In the genomic region with DNA sequence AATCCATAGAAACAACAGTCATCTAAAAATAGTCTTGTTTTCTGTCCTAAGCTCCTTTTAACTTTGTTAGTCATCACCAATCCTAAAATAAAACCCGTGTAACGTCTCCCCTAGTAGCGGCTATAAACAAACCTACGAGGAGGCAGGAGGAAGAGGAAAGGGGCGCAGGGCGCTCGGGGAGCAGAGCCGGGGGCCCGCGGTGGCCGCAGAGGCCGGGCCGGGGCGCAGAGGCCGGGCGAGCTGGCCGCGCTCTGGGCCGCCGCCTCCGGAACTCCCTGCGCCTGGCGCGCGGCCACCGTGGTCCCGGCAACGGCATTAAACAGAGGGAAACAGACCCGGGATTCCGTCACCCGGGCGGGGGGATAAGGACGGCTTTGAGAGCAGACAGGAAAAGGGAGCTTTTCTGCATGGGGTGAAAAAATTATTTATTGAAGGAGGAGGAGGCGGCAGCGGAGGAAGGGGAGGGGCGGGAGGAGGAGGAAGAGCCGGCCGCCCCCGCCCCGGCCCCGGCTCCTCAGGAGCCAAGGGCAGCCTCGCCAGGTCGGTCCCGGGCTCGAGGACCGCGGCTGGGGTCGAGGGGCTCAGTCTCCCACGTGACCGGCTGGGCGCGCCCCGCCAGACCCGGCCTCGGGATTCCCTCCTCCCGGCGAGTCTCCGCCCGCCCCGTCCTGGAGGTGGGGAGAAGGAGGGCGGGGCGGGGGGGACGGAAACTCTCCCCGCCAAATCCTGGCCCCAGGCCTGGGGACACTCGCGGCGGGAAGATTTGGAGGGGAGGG, we compare ENCODE assay signal across 8 cellular contexts. TPM values are rescaled to one million over a fixed set of nuclear protein-coding genes. Genes with fewer than 3 reads are reported as not detected.
A peak's percentile ranks its signal among the peaks of the same experiment; 100 is the strongest.
DNase-seq lines count a peak whose midpoint lies in the region; ATAC-seq, FAIRE-seq and TF ChIP-seq lines count a peak whose summit lies in the region.

No MANE protein-coding gene starts in this region.

- POLR2A ChIA-PET in CD4-positive, alpha-beta memory T cell (lab: Charles Lee; ENCODE audit: partially characterized antibody) = interaction anchor here (1.0 to 17.0 kb wide), 8 partner anchors 11 to 285 kb away, joined by 3 to 173 read pairs (median 6); no protein-coding TSS in a partner anchor
- POLR2A ChIA-PET in activated naive CD8-positive, alpha-beta T cell treated with anti-CD3 and anti-CD28 coated beads, Interleukin-2, amount 10 ng/mL, durations not matched to agents 7 days and 5 days (lab: Charles Lee) = interaction anchor here (0.8 to 1.3 kb wide), 3 partner anchors 9 to 177 kb away, joined by 3 to 4 read pairs (median 3); no protein-coding TSS in a partner anchor

- H2AFZ ChIP-seq in neuron (ENCODE audit: low read depth, low read length) = peak overlapping the region; percentile 33

- no peak for TF ChIP-seq POLR2A in GM12892 (IDR thresholded peaks at IDR 0.05; ENCODE audit: low read depth, low read length)

- FAIRE-seq in GM12892 (lab: Jason Lieb, UNC) = no peak

- H3K36me3 ChIP-seq in CD4-positive, alpha-beta memory T cell (ENCODE audit: insufficient read depth, low read length) = no peaks in the 10 kb centered on the region
- H3K36me3 ChIP-seq in NT2/D1 (ENCODE audit: insufficient read depth, insufficient read length, low read length) (no peaks in the 10 kb centered on the region), neuron (ENCODE audit: insufficient read depth, low read length) (no peaks in the 10 kb centered on the region)

- H3K27ac ChIP-seq in CD4-positive, alpha-beta memory T cell (ENCODE audit: low read depth, low read length) = peak overlapping the region; percentile 41

- peak; percentile 20 for ATAC-seq in HG02610 (IDR thresholded peaks at IDR 0.05; ENCODE audit: unreplicated experiment)
- peak; percentile 17 for ATAC-seq in activated naive CD8-positive, alpha-beta T cell treated with anti-CD3 and anti-CD28 coated beads, Interleukin-2, amount 10 ng/mL, durations not matched to agents 7 days and 5 days (ENCODE audit: low read depth)
- ATAC-seq in GM21786 (IDR thresholded peaks at IDR 0.05; ENCODE audit: unreplicated experiment) = no peak

- H3K4me3 Mint-ChIP-seq in CD4-positive, alpha-beta memory T cell = peak overlapping the region; percentile 86 to 94 (median 90)
- peak overlapping the region; percentile 87 for H3K4me3 Mint-ChIP-seq in activated naive CD8-positive, alpha-beta T cell treated with anti-CD3 and anti-CD28 coated beads, Interleukin-2, amount 10 ng/mL, durations not matched to agents 7 days and 5 days
- H3K4me3 Mint-ChIP-seq in glutamatergic neuron (ENCODE audit: unreplicated experiment) = peak overlapping the region; percentile 78

- no peaks in the 10 kb centered on the region for H3K27me3 ChIP-seq in CD4-positive, alpha-beta memory T cell (ENCODE audit: insufficient read depth, low read length)
- H3K27me3 ChIP-seq in NT2/D1 (ENCODE audit: insufficient read depth, insufficient read length) = peaks cover 59% of the 10 kb centered on the region
- peaks cover 66% of the 10 kb centered on the region for H3K27me3 ChIP-seq in neuron (ENCODE audit: insufficient read depth, low read length)

- H3K9ac ChIP-seq in NT2/D1 (ENCODE audit: insufficient read length, low read depth) = peak overlapping the region; percentile 67

- peaks cover 37% of the 10 kb centered on the region for H3K4me1 ChIP-seq in CD4-positive, alpha-beta memory T cell (ENCODE audit: insufficient read depth, low read length)
- H3K4me1 ChIP-seq in NT2/D1 (ENCODE audit: insufficient read depth, insufficient read length) = peaks cover 9% of the 10 kb centered on the region
- H3K4me1 ChIP-seq in neuron (ENCODE audit: insufficient read depth, low read length) = no peaks in the 10 kb centered on the region

- H3K4me1 Mint-ChIP-seq in CD4-positive, alpha-beta memory T cell = peaks cover 17 to 43% (median 21%) of the 10 kb centered on the region in 4 donors
- peaks cover 12% of the 10 kb centered on the region for H3K4me1 Mint-ChIP-seq in activated naive CD8-positive, alpha-beta T cell treated with anti-CD3 and anti-CD28 coated beads, Interleukin-2, amount 10 ng/mL, durations not matched to agents 7 days and 5 days
- no peaks in the 10 kb centered on the region for H3K4me1 Mint-ChIP-seq in glutamatergic neuron (ENCODE audit: low read depth, unreplicated experiment)

- H3K4me3 ChIP-seq in CD4-positive, alpha-beta memory T cell (ENCODE audit: low read length in 2 of 2) = peak overlapping the region in 1 of 2 donors; percentile 57
- H3K4me3 ChIP-seq in NT2/D1 (ENCODE audit: insufficient read length, low read depth) (peak overlapping the region; percentile 26), neuron (ENCODE audit: low read length) (no peak overlapping the region)

- H3K27me3 Mint-ChIP-seq in CD4-positive, alpha-beta memory T cell = peaks cover 3 to 4% of the 10 kb centered on the region in 2 donors
- peaks cover 28% of the 10 kb centered on the region for H3K27me3 Mint-ChIP-seq in activated naive CD8-positive, alpha-beta T cell treated with anti-CD3 and anti-CD28 coated beads, Interleukin-2, amount 10 ng/mL, durations not matched to agents 7 days and 5 days
- peaks cover 17% of the 10 kb centered on the region for H3K27me3 Mint-ChIP-seq in glutamatergic neuron (ENCODE audit: unreplicated experiment)

- CTCF ChIA-PET in CD4-positive, alpha-beta memory T cell (lab: Charles Lee; ENCODE audit: partially characterized antibody) = interaction anchor here (0.6 to 6.7 kb wide), 8 partner anchors 9 to 245 kb away, joined by 3 to 53 read pairs (median 4); no protein-coding TSS in a partner anchor

- peaks cover 0 to 10% of the 10 kb centered on the region in 2 donors for H3K36me3 Mint-ChIP-seq in CD4-positive, alpha-beta memory T cell
- no peaks in the 10 kb centered on the region for H3K36me3 Mint-ChIP-seq in activated naive CD8-positive, alpha-beta T cell treated with anti-CD3 and anti-CD28 coated beads, Interleukin-2, amount 10 ng/mL, durations not matched to agents 7 days and 5 days
- H3K36me3 Mint-ChIP-seq in glutamatergic neuron (ENCODE audit: unreplicated experiment) = peaks cover 5% of the 10 kb centered on the region

- DNase-seq in CD4-positive, alpha-beta memory T cell = peak; percentile 49 to 77 (median 52)
- DNase-seq in NT2/D1 (ENCODE audit: low read depth, low spot score) (no peak), glutamatergic neuron (peak; percentile 65), GM12892 (ENCODE audit: insufficient read length) (no peak)
- DNase-seq in activated naive CD8-positive, alpha-beta T cell treated with anti-CD3 and anti-CD28 coated beads, Interleukin-2, amount 10 ng/mL, durations not matched to agents 7 days and 5 days = peak; percentile 60

- TF ChIP-seq CTCF in glutamatergic neuron (IDR thresholded peaks at IDR 0.05; ENCODE audit: partially characterized antibody, unreplicated experiment) = no peak

- peak overlapping the region; percentile 65 to 93 (median 88) for H3K27ac Mint-ChIP-seq in CD4-positive, alpha-beta memory T cell
- H3K27ac Mint-ChIP-seq in activated naive CD8-positive, alpha-beta T cell treated with anti-CD3 and anti-CD28 coated beads, Interleukin-2, amount 10 ng/mL, durations not matched to agents 7 days and 5 days = no peak overlapping the region
- H3K27ac Mint-ChIP-seq in glutamatergic neuron (ENCODE audit: unreplicated experiment) = no peak overlapping the region

- H3K9me3 Mint-ChIP-seq in CD4-positive, alpha-beta memory T cell = no peaks in the 10 kb centered on the region
- no peaks in the 10 kb centered on the region for H3K9me3 Mint-ChIP-seq in activated naive CD8-positive, alpha-beta T cell treated with anti-CD3 and anti-CD28 coated beads, Interleukin-2, amount 10 ng/mL, durations not matched to agents 7 days and 5 days
- H3K9me3 Mint-ChIP-seq in glutamatergic neuron (ENCODE audit: unreplicated experiment) = peaks cover 12% of the 10 kb centered on the region

- intact Hi-C loops in CD4-positive, alpha-beta memory T cell (cut with micrococcal nuclease) = loop anchor here (2.0 to 10.0 kb wide), 2 partner anchors 13 to 711 kb away; a partner anchor contains a TSS

- no peaks in the 10 kb centered on the region for H3K9me3 ChIP-seq in CD4-positive, alpha-beta memory T cell (ENCODE audit: control insufficient read depth in 1 of 2, low read length in 2 of 2)
- H3K9me3 ChIP-seq in NT2/D1 (ENCODE audit: insufficient read depth, low read length) = no peaks in the 10 kb centered on the region
- no peaks in the 10 kb centered on the region for H3K9me3 ChIP-seq in neuron (ENCODE audit: low read length)

RNA-seq across cellular contexts. Expression of a gene that starts 1.9 kb away (rescaled TPM):
- 10 to 100 TPM; 64.3 to 69.6 TPM for total RNA-seq in CD4-positive, alpha-beta memory T cell
- polyA plus RNA-seq in CD4-positive, alpha-beta memory T cell = 10 to 100 TPM; 15.3 to 45.5 TPM
- 10 to 100 TPM; 46.9 to 50.8 TPM for total RNA-seq in activated naive CD8-positive, alpha-beta T cell treated with anti-CD3 and anti-CD28 coated beads, Interleukin-2, amount 10 ng/mL, durations not matched to agents 7 days and 5 days
- total RNA-seq in glutamatergic neuron (ENCODE audit: unreplicated experiment) = 5.3 TPM
- polyA plus RNA-seq in GM12892 (2012; ENCODE audit: missing spikeins) = 13.0 TPM

Comparison
In these comparisons a context has a peak if more than half of its experiments do, and no peak if none do; other contexts are left out.
1. DNase-seq: peak in CD4-positive, alpha-beta memory T cell (5 of 5), activated naive CD8-positive, alpha-beta T cell treated with anti-CD3 and anti-CD28 coated beads, Interleukin-2, amount 10 ng/mL, durations not matched to agents 7 days and 5 days (single experiment) and glutamatergic neuron (single experiment); none in NT2/D1 (single experiment) and GM12892 (single experiment).
2. H3K27ac Mint-ChIP-seq: peak in CD4-positive, alpha-beta memory T cell (7 of 7); none in activated naive CD8-positive, alpha-beta T cell treated with anti-CD3 and anti-CD28 coated beads, Interleukin-2, amount 10 ng/mL, durations not matched to agents 7 days and 5 days (single experiment) and glutamatergic neuron (single experiment).
3. Peak in every context shown above with its lines, with median percentiles within 50 percentile points of each other: H3K4me3 Mint-ChIP-seq.